In genomic region chr14:31932675-31933074, GRCh38 we compare ENCODE assay signal across 22 cellular contexts.
"Had no signal": no experiment of that assay in that cellular context is flagged by ENCODE, and none has a peak within 500 bp of the region (broad histone marks: within the 10 kb centered on the region; RNA-seq: fewer than 3 reads in every experiment).

No MANE protein-coding gene starts in this region.

- H3K27ac ChIP-seq: colonic mucosa, esophagus squamous epithelium, gastrocnemius medialis, lower lobe of right lung, neutrophil, ovary, prostate gland, thyroid gland, VCaP had no signal

- H3K27me3 Mint-ChIP-seq: activated naive CD8-positive, alpha-beta T cell treated with anti-CD3 and anti-CD28 coated beads, Interleukin-2, amount 10 ng/mL, durations not matched to agents 7 days and 5 days; stimulated activated naive CD8-positive, alpha-beta T cell treated with anti-CD3 and anti-CD28 coated beads, Interleukin-15, Interleukin-2, amounts not matched to agents 100 ng/mL and 50 ng/mL, for 24 hours had no signal

- DNase-seq: activated CD4-positive, alpha-beta T cell treated with anti-CD3 and anti-CD28 coated beads, Interleukin-2, amount 50 U/mL, for 1 hour; activated CD4-positive, CD25-positive, alpha-beta regulatory T cell treated with anti-CD3 and anti-CD28 coated beads, Interleukin-2, amount 50 U/mL, for 72 hours; activated CD8-positive, alpha-beta T cell treated with anti-CD3 and anti-CD28 coated beads, Interleukin-2, amount 10 ng/mL, durations not matched to agents 7 days and 5 days; activated naive CD4-positive, alpha-beta T cell treated with anti-CD3 and anti-CD28 coated beads for 36 hours; activated naive CD8-positive, alpha-beta T cell treated with anti-CD3 and anti-CD28 coated beads, Interleukin-2, amount 10 ng/mL, durations not matched to agents 7 days and 5 days; amygdala; colonic mucosa; esophagus squamous epithelium; gastrocnemius medialis; head of caudate nucleus; kidney; lower lobe of right lung; naive thymus-derived CD8-positive, alpha-beta T cell; ovary; substantia nigra; thyroid gland had no signal

- H3K4me1 ChIP-seq: prostate gland had no signal

- H3K27ac Mint-ChIP-seq: activated CD8-positive, alpha-beta T cell treated with anti-CD3 and anti-CD28 coated beads, Interleukin-2, amount 10 ng/mL, durations not matched to agents 7 days and 5 days; activated naive CD4-positive, alpha-beta T cell treated with anti-CD3 and anti-CD28 coated beads for 36 hours; activated naive CD8-positive, alpha-beta T cell treated with anti-CD3 and anti-CD28 coated beads, Interleukin-2, amount 10 ng/mL, durations not matched to agents 7 days and 5 days; mesothelial cell of epicardium; stimulated activated naive CD8-positive, alpha-beta T cell treated with anti-CD3 and anti-CD28 coated beads, Interleukin-15, Interleukin-2, amounts not matched to agents 100 ng/mL and 50 ng/mL, for 24 hours had no signal

- H3K9me3 ChIP-seq: colonic mucosa, esophagus squamous epithelium, gastrocnemius medialis, lower lobe of right lung, neutrophil, ovary, prostate gland, thyroid gland had no signal

- H3K27me3 ChIP-seq: colonic mucosa, esophagus squamous epithelium, gastrocnemius medialis, neutrophil, ovary, thyroid gland had no signal

- H3K9me3 Mint-ChIP-seq: activated naive CD4-positive, alpha-beta T cell treated with anti-CD3 and anti-CD28 coated beads for 36 hours; activated naive CD8-positive, alpha-beta T cell treated with anti-CD3 and anti-CD28 coated beads, Interleukin-2, amount 10 ng/mL, durations not matched to agents 7 days and 5 days; mesothelial cell of epicardium; naive thymus-derived CD8-positive, alpha-beta T cell; stimulated activated naive CD8-positive, alpha-beta T cell treated with anti-CD3 and anti-CD28 coated beads, Interleukin-15, Interleukin-2, amounts not matched to agents 100 ng/mL and 50 ng/mL, for 24 hours had no signal

- H3K4me3 Mint-ChIP-seq: activated CD8-positive, alpha-beta T cell treated with anti-CD3 and anti-CD28 coated beads, Interleukin-2, amount 10 ng/mL, durations not matched to agents 7 days and 5 days; activated naive CD4-positive, alpha-beta T cell treated with anti-CD3 and anti-CD28 coated beads for 36 hours; activated naive CD8-positive, alpha-beta T cell treated with anti-CD3 and anti-CD28 coated beads, Interleukin-2, amount 10 ng/mL, durations not matched to agents 7 days and 5 days; mesothelial cell of epicardium; naive thymus-derived CD8-positive, alpha-beta T cell; stimulated activated naive CD8-positive, alpha-beta T cell treated with anti-CD3 and anti-CD28 coated beads, Interleukin-15, Interleukin-2, amounts not matched to agents 100 ng/mL and 50 ng/mL, for 24 hours had no signal

- H3K4me3 ChIP-seq: colonic mucosa, esophagus squamous epithelium, gastrocnemius medialis, lower lobe of right lung, ovary, prostate gland, thyroid gland had no signal

- H3K36me3 Mint-ChIP-seq: activated naive CD8-positive, alpha-beta T cell treated with anti-CD3 and anti-CD28 coated beads, Interleukin-2, amount 10 ng/mL, durations not matched to agents 7 days and 5 days; mesothelial cell of epicardium; naive thymus-derived CD8-positive, alpha-beta T cell had no signal

- H3K36me3 ChIP-seq: colonic mucosa, esophagus squamous epithelium, gastrocnemius medialis, lower lobe of right lung, neutrophil, ovary, prostate gland, thyroid gland had no signal

- ATAC-seq: activated CD8-positive, alpha-beta T cell treated with anti-CD3 and anti-CD28 coated beads, Interleukin-2, amount 10 ng/mL, durations not matched to agents 7 days and 5 days; gastrocnemius medialis; left lobe of liver; lower lobe of right lung; naive thymus-derived CD8-positive, alpha-beta T cell had no signal
